In the genomic region with DNA sequence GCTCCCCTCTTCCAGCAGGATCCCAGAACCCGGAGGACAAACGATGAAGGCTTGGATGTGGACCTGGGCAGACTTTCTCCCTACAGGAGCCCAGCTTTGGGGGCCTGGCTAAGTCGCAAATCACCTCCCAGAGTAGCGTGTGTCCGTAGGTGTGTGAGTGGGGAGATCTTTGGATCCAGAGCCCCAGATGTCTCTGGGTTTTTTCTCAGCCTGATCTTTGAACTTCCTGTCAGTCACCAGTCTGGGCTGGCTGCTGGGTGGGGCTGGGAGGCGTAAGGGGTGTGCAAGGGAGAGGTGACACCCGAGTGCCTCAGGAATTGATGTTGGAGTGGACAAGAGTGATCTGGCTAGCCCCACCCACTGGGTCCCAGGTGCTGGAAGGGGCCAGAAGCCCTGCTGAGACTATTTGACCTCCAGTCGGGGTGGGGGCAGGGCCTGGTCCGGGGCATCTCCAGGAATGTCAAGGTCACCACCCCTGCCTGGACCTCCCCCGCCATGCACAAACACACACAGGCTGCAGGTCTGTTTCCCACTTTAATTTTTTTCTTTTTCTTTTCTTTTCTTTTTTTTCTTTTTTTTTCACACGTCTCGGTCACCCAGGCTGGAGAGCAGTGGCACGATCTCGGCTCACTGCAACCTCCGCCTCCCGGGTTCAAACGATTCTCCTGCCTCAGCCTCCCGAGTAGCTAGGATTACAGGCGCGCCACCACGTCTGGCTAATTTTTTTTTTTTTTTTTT, we compare ENCODE assay signal across 1 cellular context.
TF ChIP-seq lines count a peak whose summit lies in the region.

A gene with protein sequence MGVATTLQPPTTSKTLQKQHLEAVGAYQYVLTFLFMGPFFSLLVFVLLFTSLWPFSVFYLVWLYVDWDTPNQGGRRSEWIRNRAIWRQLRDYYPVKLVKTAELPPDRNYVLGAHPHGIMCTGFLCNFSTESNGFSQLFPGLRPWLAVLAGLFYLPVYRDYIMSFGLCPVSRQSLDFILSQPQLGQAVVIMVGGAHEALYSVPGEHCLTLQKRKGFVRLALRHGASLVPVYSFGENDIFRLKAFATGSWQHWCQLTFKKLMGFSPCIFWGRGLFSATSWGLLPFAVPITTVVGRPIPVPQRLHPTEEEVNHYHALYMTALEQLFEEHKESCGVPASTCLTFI (minus strand): TSS at position 175 of the 738 bp plus-strand sequence. CDS start 182 bp downstream, outside the sequence.

TF ChIP-seq in IMR-90, 13 proteins besides CTCF, POLR2A, EP300 and RAD21:
- TF ChIP-seq CHD1 (IDR thresholded peaks at IDR 0.05; ENCODE audit: low read depth, low read length) (no peak), NFE2L2 (IDR thresholded peaks at IDR 0.05; ENCODE audit: low read depth, low read length) (no peak), MXI1 (IDR thresholded peaks at IDR 0.05; ENCODE audit: borderline replicate concordance, low read depth, low read length) (no peak), CEBPB (IDR thresholded peaks at IDR 0.05; ENCODE audit: low read depth, low read length) (no peak), BHLHE40 (IDR thresholded peaks at IDR 0.05; ENCODE audit: low read depth, low read length) (no peak), RFX5 (IDR thresholded peaks at IDR 0.05; ENCODE audit: low read depth, low read length) (no peak), RCOR1 (IDR thresholded peaks at IDR 0.05; ENCODE audit: insufficient replicate concordance, low read length) (no peak), SMC3 (IDR thresholded peaks at IDR 0.05; ENCODE audit: low read depth, low read length) (no peak), MAFK (IDR thresholded peaks at IDR 0.05; ENCODE audit: low read depth, low read length) (no peak), MAZ (IDR thresholded peaks at IDR 0.05; ENCODE audit: borderline replicate concordance, low read depth, low read length) (no peak), FOS (IDR thresholded peaks at IDR 0.05; ENCODE audit: low read depth, low read length) (no peak)
- TF ChIP-seq, protein P1, sequence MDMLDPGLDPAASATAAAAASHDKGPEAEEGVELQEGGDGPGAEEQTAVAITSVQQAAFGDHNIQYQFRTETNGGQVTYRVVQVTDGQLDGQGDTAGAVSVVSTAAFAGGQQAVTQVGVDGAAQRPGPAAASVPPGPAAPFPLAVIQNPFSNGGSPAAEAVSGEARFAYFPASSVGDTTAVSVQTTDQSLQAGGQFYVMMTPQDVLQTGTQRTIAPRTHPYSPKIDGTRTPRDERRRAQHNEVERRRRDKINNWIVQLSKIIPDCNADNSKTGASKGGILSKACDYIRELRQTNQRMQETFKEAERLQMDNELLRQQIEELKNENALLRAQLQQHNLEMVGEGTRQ (IDR thresholded peaks at IDR 0.05; ENCODE audit: low read depth, low read length): no peak
- TF ChIP-seq, protein P2, sequence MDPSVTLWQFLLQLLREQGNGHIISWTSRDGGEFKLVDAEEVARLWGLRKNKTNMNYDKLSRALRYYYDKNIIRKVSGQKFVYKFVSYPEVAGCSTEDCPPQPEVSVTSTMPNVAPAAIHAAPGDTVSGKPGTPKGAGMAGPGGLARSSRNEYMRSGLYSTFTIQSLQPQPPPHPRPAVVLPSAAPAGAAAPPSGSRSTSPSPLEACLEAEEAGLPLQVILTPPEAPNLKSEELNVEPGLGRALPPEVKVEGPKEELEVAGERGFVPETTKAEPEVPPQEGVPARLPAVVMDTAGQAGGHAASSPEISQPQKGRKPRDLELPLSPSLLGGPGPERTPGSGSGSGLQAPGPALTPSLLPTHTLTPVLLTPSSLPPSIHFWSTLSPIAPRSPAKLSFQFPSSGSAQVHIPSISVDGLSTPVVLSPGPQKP (IDR thresholded peaks at IDR 0.05; ENCODE audit: borderline replicate concordance, low read depth, low read length): no peak
